In the genomic region with DNA sequence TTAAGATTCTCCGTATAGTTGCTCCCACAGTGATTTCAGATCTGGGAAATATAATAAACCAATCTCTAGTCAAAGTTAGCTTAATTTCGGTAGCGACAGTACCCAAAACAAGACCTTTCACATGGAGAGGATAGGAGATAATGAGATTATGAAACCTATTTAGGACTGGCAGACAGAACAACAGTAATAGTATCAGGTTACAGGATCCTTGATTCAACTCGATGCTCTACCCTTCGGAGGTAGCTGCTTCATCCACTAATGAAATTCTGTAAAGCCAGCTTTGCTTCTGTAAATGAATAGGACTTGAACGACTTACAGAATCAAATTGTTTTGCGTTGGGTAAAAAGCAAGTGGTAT, we compare ENCODE assay signal across 8 cellular contexts. TPM values are rescaled to one million over a fixed set of nuclear protein-coding genes. Genes with fewer than 3 reads are reported as not detected.
DNase-seq lines count a peak whose midpoint lies in the region; ATAC-seq and TF ChIP-seq lines count a peak whose summit lies in the region.

No MANE protein-coding gene starts in this region.

- no peaks in the 10 kb centered on the region for H3K36me3 ChIP-seq in ascending aorta
- no peaks in the 10 kb centered on the region for H3K36me3 ChIP-seq in left lung
- no peaks in the 10 kb centered on the region for H3K36me3 ChIP-seq in tibial artery

- intact Hi-C loops in ascending aorta (cut with DNase I): loop anchor here (2.0 to 5.0 kb wide), 8 partner anchors 20 to 1378 kb away; a partner anchor contains a TSS
- intact Hi-C loops in left lung (cut with DNase I): no loop called here
- intact Hi-C loops in tibial artery (cut with DNase I; ENCODE audit: low total_unique reads): no loop called here

- H3K27me3 ChIP-seq in ascending aorta (no peaks in the 10 kb centered on the region), left lung (no peaks in the 10 kb centered on the region), tibial artery (no peaks in the 10 kb centered on the region)

- H3K4me1 ChIP-seq in ascending aorta: peaks cover 0 to 4% of the 10 kb centered on the region in 2 donors
- peaks cover 9 to 36% of the 10 kb centered on the region in 2 donors for H3K4me1 ChIP-seq in left lung
- H3K4me1 ChIP-seq in tibial artery: peaks cover 0 to 32% (median 7%) of the 10 kb centered on the region in 4 donors

- TF ChIP-seq CTCF in GM10266 (IDR thresholded peaks at IDR 0.05; ENCODE audit: control insufficient read depth, insufficient read depth, low read depth, missing control alignments) (no peak), ascending aorta (IDR thresholded peaks at IDR 0.05) (no peak), left lung (IDR thresholded peaks at IDR 0.05) (no peak), tibial artery (IDR thresholded peaks at IDR 0.05) (no peak)

- H3K27ac ChIP-seq in ascending aorta (peak overlapping the region; percentile 71 to 96), left lung (peak overlapping the region; percentile 98 to 100), tibial artery (peak overlapping the region; percentile 93 to 97)

- H3K9me3 ChIP-seq in ascending aorta (no peaks in the 10 kb centered on the region), left lung (no peaks in the 10 kb centered on the region), tibial artery (no peaks in the 10 kb centered on the region)

- no peak for ATAC-seq in left lung

- H3K4me3 ChIP-seq in ascending aorta (peak overlapping the region; percentile 92 to 97), left lung (peak overlapping the region; percentile 43 to 92), tibial artery (peak overlapping the region; percentile 73 to 98)

- DNase-seq in GM10266 (ENCODE audit: extremely low spot score) (peak; percentile 46), HCEC 1CT (peak; percentile 69), NCI-H2171 treated with DMSO at 0.1 percent for 48 hours (lab: John Stamatoyannopoulos, UW) (peak; percentile 96), ascending aorta (ENCODE audit: low spot score in 2 of 2) (no peak), left lung (no peak), tibial artery (no peak), mucosa of gallbladder (ENCODE audit: low spot score) (no peak)
- no peak for DNase-seq in activated CD4-positive, CD25-positive, alpha-beta regulatory T cell (lab: John Stamatoyannopoulos, UW)

RNA-seq across cellular contexts. Expression of a gene that starts 0.5 kb away (rescaled TPM):
- total RNA-seq in ascending aorta (39.1 TPM), left lung (10 to 100 TPM; 43.6 to 57.8 TPM), mucosa of gallbladder (43.1 TPM)

Comparison
In these comparisons a context has a peak if more than half of its experiments do, and no peak if none do; other contexts are left out.
1. DNase-seq: peak in GM10266 (single experiment), HCEC 1CT (single experiment) and NCI-H2171 treated with DMSO at 0.1 percent for 48 hours (single experiment); none in ascending aorta (0 of 2), left lung (0 of 2), tibial artery (0 of 2), mucosa of gallbladder (single experiment) and activated CD4-positive, CD25-positive, alpha-beta regulatory T cell (0 of 4).
2. Peak in every context shown above with its lines, with median percentiles within 50 percentile points of each other: H3K27ac ChIP-seq and H3K4me3 ChIP-seq.